Comparison of ENCODE assay signal across 13 cellular contexts in genomic region chr11:75780888-75781287, GRCh38. TPM values are rescaled to one million over a fixed set of nuclear protein-coding genes. Genes with fewer than 3 reads are reported as not detected.
DNase-seq lines count a peak whose midpoint lies in the region; ATAC-seq and TF ChIP-seq lines count a peak whose summit lies in the region.
"Had no signal": no experiment of that assay in that cellular context is flagged by ENCODE, and none has a peak within 500 bp of the region (broad histone marks: within the 10 kb centered on the region; RNA-seq: fewer than 3 reads in every experiment).

No MANE protein-coding gene starts in this region.

- H3K9me3 Mint-ChIP-seq in CD14-positive monocyte = no peaks in the 10 kb centered on the region
- H3K9me3 Mint-ChIP-seq: CD8-positive, alpha-beta memory T cell had no signal

- H3K27ac ChIP-seq in mesendoderm (ENCODE audit: low read depth, low read length) (no peak overlapping the region), spleen (no peak overlapping the region)
- H3K27ac ChIP-seq: A549, HL-60 had no signal

- H2BK5ac ChIP-seq in mesendoderm (ENCODE audit: low read length) = no peak overlapping the region

- H2BK120ac ChIP-seq in mesendoderm (ENCODE audit: low read depth, low read length) = no peak overlapping the region

- H4K5ac ChIP-seq in mesendoderm (ENCODE audit: low read length) = no peak overlapping the region

- intact Hi-C loops in CD14-positive monocyte (cut with micrococcal nuclease) = loop anchor here in 1 of 2 donors (10.0 kb wide), 1 partner anchor 46 kb away; no protein-coding TSS in a partner anchor
- intact Hi-C loops in spleen (cut with DNase I; ENCODE audit: low total_unique reads) = no loop called here

- no peaks in the 10 kb centered on the region for H3K79me1 ChIP-seq in mesendoderm (ENCODE audit: low read length)

- H3K4me1 ChIP-seq in mesendoderm (ENCODE audit: control insufficient read depth, low read depth, low read length) = no peaks in the 10 kb centered on the region
- peaks cover 0 to 43% (median 14%) of the 10 kb centered on the region in 6 donors for H3K4me1 ChIP-seq in spleen
- H3K4me1 ChIP-seq: HAP-1 had no signal

- no peak for ATAC-seq in HG03520 (IDR thresholded peaks at IDR 0.05; ENCODE audit: unreplicated experiment)
- ATAC-seq: A549 had no signal

- TF ChIP-seq POLR2A in spleen (IDR thresholded peaks at IDR 0.05) = no peak

- H3K27me3 ChIP-seq in mesendoderm (ENCODE audit: insufficient read depth, low read length, poor library complexity) = no peaks in the 10 kb centered on the region
- no peaks in the 10 kb centered on the region for H3K27me3 ChIP-seq in spleen (replicated peaks in 1 of 7)

- H3K23ac ChIP-seq in mesendoderm (ENCODE audit: low read length) = no peak overlapping the region

- H3K9ac ChIP-seq in mesendoderm (ENCODE audit: low read length) = no peak overlapping the region

- H3K56ac ChIP-seq in mesendoderm (ENCODE audit: low read length) = no peak overlapping the region

- TF ChIP-seq CTCF in CD14-positive monocyte (IDR thresholded peaks at IDR 0.05) (no peak), spleen (IDR thresholded peaks at IDR 0.05 in 8 of 11, conservative IDR thresholded peaks at IDR 0.05 in 3 of 11) (no peak)

- no peaks in the 10 kb centered on the region for H3K9me3 ChIP-seq in spleen
- H3K9me3 ChIP-seq: A549, Caco-2, HAP-1 had no signal

- H3K36me3 Mint-ChIP-seq in CD14-positive monocyte = peaks cover 43 to 64% of the 10 kb centered on the region in 2 donors
- H3K36me3 Mint-ChIP-seq: CD8-positive, alpha-beta memory T cell had no signal

- H4K8ac ChIP-seq in mesendoderm (ENCODE audit: low read depth, low read length) = no peak overlapping the region

- peaks cover 58% of the 10 kb centered on the region for H3K4me1 Mint-ChIP-seq in CD14-positive monocyte

- H2AK5ac ChIP-seq in mesendoderm (ENCODE audit: low read length) = no peak overlapping the region

- peaks cover 0 to 3% (median 0%) of the 10 kb centered on the region in 3 donors for H3K27me3 Mint-ChIP-seq in CD14-positive monocyte (ENCODE audit: low read depth in 3 of 3)

- no CpG with 5 or more reads among the region's 3 CpGs for WGBS in mesendoderm (ENCODE audit: extremely low coverage, insufficient coverage, low lambda C conversion rate)
- WGBS in spleen, 5 donors = 76 to 93% (median 87%) methylated on average over 2 to 3 of the region's 3 CpGs

- H3K27ac Mint-ChIP-seq in CD14-positive monocyte = no peak overlapping the region

- no peaks in the 10 kb centered on the region for H3K36me3 ChIP-seq in mesendoderm (ENCODE audit: control insufficient read depth, insufficient read depth, low read length)
- H3K36me3 ChIP-seq in spleen = peaks cover 0 to 16% (median 0%) of the 10 kb centered on the region in 6 donors
- H3K36me3 ChIP-seq: HAP-1 had no signal

- no peak overlapping the region for H3K4me2 ChIP-seq in mesendoderm (ENCODE audit: low read length)
- H3K4me2 ChIP-seq: A549 had no signal

- H2BK15ac ChIP-seq in mesendoderm (replicated peaks; ENCODE audit: low read depth) = no peak overlapping the region

- no peak overlapping the region for H3K4me3 Mint-ChIP-seq in CD14-positive monocyte
- H3K4me3 Mint-ChIP-seq: CD8-positive, alpha-beta memory T cell had no signal

- H3K79me2 ChIP-seq in mesendoderm (ENCODE audit: control insufficient read depth, insufficient read depth, low read length) = no peaks in the 10 kb centered on the region

- H3K4ac ChIP-seq in mesendoderm (ENCODE audit: low read depth, low read length) = no peak overlapping the region

- H3K4me3 ChIP-seq in mesendoderm (ENCODE audit: low read length) = no peak overlapping the region
- H3K4me3 ChIP-seq in spleen = no peak overlapping the region
- H3K4me3 ChIP-seq: A549, HAP-1 had no signal

- H3K18ac ChIP-seq in mesendoderm (ENCODE audit: low read length) = no peak overlapping the region

- DNase-seq in CD14-positive monocyte (ENCODE audit: low spot score) = peak; percentile 30
- DNase-seq in ELF-1 (ENCODE audit: low read depth, low spot score) = peak; percentile 80
- peak; percentile 58 for DNase-seq in mesendoderm
- DNase-seq in spleen = peak; percentile 51
- no peak for DNase-seq in SW480 (ENCODE audit: low spot score)
- DNase-seq: Caco-2; CD8-positive, alpha-beta memory T cell; DND-41; GF-D8 had no signal

RNA-seq across cellular contexts. Expression of gene DGAT2, which starts 12.3 kb away (rescaled TPM):
- 10 to 100 TPM in 1 of 2 donors, 1 to 10 TPM in 1; 7.0 to 18.4 TPM for polyA plus RNA-seq in CD14-positive monocyte
- 0.62 TPM for polyA plus RNA-seq in mesendoderm (2013, experiment 1 of 2)
- polyA plus RNA-seq in mesendoderm (2013, experiment 2 of 2) = 0.63 TPM
- 10 to 100 TPM; 14.1 to 71.7 (median 22.5) TPM for total RNA-seq in spleen
- 1 to 10 TPM; 3.5 to 9.5 (median 6.4) TPM for polyA plus RNA-seq in spleen
- polyA plus RNA-seq: CD8-positive, alpha-beta memory T cell had no signal

RNA-seq across cellular contexts. Expression of gene UVRAG, which starts 34.1 kb away (rescaled TPM):
- polyA plus RNA-seq in CD14-positive monocyte (10 to 100 TPM; 13.7 to 20.0 TPM), spleen (10 to 100 TPM; 13.8 to 15.7 (median 14.8) TPM)
- 3.3 TPM for polyA plus RNA-seq in mesendoderm (2013, experiment 1 of 2)
- 2.8 TPM for polyA plus RNA-seq in mesendoderm (2013, experiment 2 of 2)
- total RNA-seq in spleen = 10 to 100 TPM; 35.0 to 80.8 (median 58.8) TPM
